In the genomic region with DNA sequence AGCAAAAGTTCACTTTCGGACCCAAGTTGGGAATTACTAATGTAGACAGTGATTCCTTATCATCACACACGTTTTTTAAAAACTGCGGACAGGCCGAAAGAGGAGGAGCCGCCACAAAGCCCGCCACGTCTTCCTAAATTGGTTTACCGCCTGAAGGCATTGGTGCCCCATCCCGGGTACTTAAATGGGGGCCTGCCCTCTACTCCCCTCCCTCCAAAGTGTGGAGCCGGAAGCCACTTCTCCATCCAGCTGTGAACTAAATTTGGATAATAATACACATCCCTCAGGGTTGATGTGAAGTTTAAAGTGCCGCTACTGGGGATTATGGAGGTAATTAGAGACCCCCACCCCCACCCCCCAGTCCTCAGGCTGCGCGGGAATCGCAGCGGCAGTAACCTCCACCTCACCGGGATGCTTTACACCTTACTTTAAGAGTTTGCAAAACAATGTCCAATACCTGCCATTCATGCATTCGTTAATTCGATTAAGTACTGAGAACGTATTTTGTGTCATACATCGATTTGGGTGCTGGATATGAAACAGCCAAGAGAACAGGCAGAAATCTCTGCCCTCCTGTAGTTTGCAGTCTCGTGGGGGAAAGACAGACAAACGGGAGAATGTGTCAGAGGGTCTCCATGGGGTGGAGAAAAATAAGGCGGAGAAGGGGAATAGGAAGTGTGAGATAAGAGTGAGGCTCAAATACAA, we compare ENCODE assay signal across 10 cellular contexts. TPM values are rescaled to one million over a fixed set of nuclear protein-coding genes. Genes with fewer than 3 reads are reported as not detected.
A peak's percentile ranks its signal among the peaks of the same experiment; 100 is the strongest.
DNase-seq lines count a peak whose midpoint lies in the region; ATAC-seq and TF ChIP-seq lines count a peak whose summit lies in the region.
"Had no signal": no experiment of that assay in that cellular context is flagged by ENCODE, and none has a peak within 500 bp of the region (broad histone marks: within the 10 kb centered on the region; RNA-seq: fewer than 3 reads in every experiment).

No MANE protein-coding gene starts in this region.

- peaks cover 2 to 4% of the 10 kb centered on the region in 2 experiments; a peak in 2 of 5 replicates for H3K9me3 Mint-ChIP-seq in H9

- H3K4me3 Mint-ChIP-seq in H9, result peak overlapping the region; percentile 75 to 87

- no peak overlapping the region for H2BK5ac ChIP-seq in H9 (ENCODE audit: insufficient read length, low read length)

- H3K4me3 ChIP-seq in SJSA1 (peak overlapping the region; percentile 88), fibroblast of pulmonary artery (replicated peaks; ENCODE audit: low read depth, low read length) (peak overlapping the region; percentile 82), skeletal muscle cell (ENCODE audit: low read depth, low read length) (peak overlapping the region; percentile 88)

- H3K23ac ChIP-seq in H9 (ENCODE audit: insufficient read length, low read depth, low read length), result no peak overlapping the region

- no peak overlapping the region for H4K5ac ChIP-seq in H9 (ENCODE audit: insufficient read length, low read depth, low read length)

- peaks cover 46 to 51% of the 10 kb centered on the region in 2 experiments for H3K4me1 Mint-ChIP-seq in H9

- H2BK120ac ChIP-seq in H9 (ENCODE audit: low read depth, low read length, poor library complexity, severe bottlenecking), result no peak overlapping the region

- no peak overlapping the region for H3K9ac ChIP-seq in H9 (ENCODE audit: extremely low read depth, insufficient read length, low read length)

- H3K4me1 ChIP-seq in H9 (ENCODE audit: insufficient read depth, low read length) (peaks cover 13% of the 10 kb centered on the region; the same call in 1 of the 2 replicates), SJSA1 (replicated peaks) (peaks cover 19% of the 10 kb centered on the region)

- H4K91ac ChIP-seq in H9 (ENCODE audit: insufficient read length, low read depth, low read length), result no peak overlapping the region

- peak overlapping the region; percentile 35 for H3K18ac ChIP-seq in H9 (ENCODE audit: insufficient read length, low read depth, low read length)

- H3T11ph ChIP-seq in H9 (ENCODE audit: low read length), result no peak overlapping the region

- peaks cover 0 to 2% (median under 1%) of the 10 kb centered on the region in 3 experiments; a peak in 3 of 7 replicates for H3K36me3 Mint-ChIP-seq in H9 (ENCODE audit: insufficient read depth in 1 of 3, low read depth in 3 of 3)

- no peak for TF ChIP-seq CTCF in H9 (conservative IDR thresholded peaks at IDR 0.05)
- no peak for TF ChIP-seq CTCF in fibroblast of pulmonary artery (IDR thresholded peaks at IDR 0.05; ENCODE audit: low read length, missing control alignments)

- H2BK15ac ChIP-seq in H9 (ENCODE audit: low read depth, low read length), result no peak overlapping the region

- no peak overlapping the region for H3K4ac ChIP-seq in H9 (ENCODE audit: low read depth, low read length)

- no peak overlapping the region for H3K14ac ChIP-seq in H9 (ENCODE audit: insufficient read depth, low read length)

- peaks cover 18% of the 10 kb centered on the region for H3K36me3 ChIP-seq in SJSA1

- H3K23me2 ChIP-seq in H9 (ENCODE audit: insufficient read length, low read depth, low read length, poor library complexity, severe bottlenecking), result peaks cover 16% of the 10 kb centered on the region

- peaks cover 2% of the 10 kb centered on the region for H4K20me1 ChIP-seq in H9 (ENCODE audit: control insufficient read depth, insufficient read depth, insufficient read length)

- peaks cover 7% of the 10 kb centered on the region; the same call in 1 of the 2 replicates for H3K79me2 ChIP-seq in H9 (ENCODE audit: insufficient read depth, low read length)

- peaks cover 25% of the 10 kb centered on the region; the same call in 1 of the 2 replicates for H3K27me3 ChIP-seq in H9 (ENCODE audit: insufficient read depth, low read length)
- H3K27me3 ChIP-seq in SJSA1 (replicated peaks), result no peaks in the 10 kb centered on the region

- no CpG with 5 or more reads among the region's 23 CpGs for WGBS in H9 (ENCODE audit: extremely low coverage, insufficient read length, low lambda C conversion rate)

- no peak overlapping the region for H2BK12ac ChIP-seq in H9 (ENCODE audit: insufficient read length, low read depth, low read length)

- intact Hi-C loops in left colon (cut with DNase I, micrococcal nuclease), result no loop called here

- no peak overlapping the region for H2AFZ ChIP-seq in H9 (ENCODE audit: low read length)

- H3K27ac ChIP-seq in H9 (ENCODE audit: insufficient read length, low read depth, low read length), result no peak overlapping the region
- H3K27ac ChIP-seq in SJSA1, result no peak overlapping the region

- H3K9me3 ChIP-seq in H9 (ENCODE audit: control insufficient read depth, low read depth, low read length) (no peaks in the 10 kb centered on the region), SJSA1 (replicated peaks) (0 out of 2 replicates have a peak, but pooled peaks cover under 1% of the 10 kb centered on the region)

- no peak overlapping the region for H2AK5ac ChIP-seq in H9 (ENCODE audit: insufficient read length, low read length)

- peaks cover 5% of the 10 kb centered on the region for H3K79me1 ChIP-seq in H9 (ENCODE audit: insufficient read depth, low read depth, low read length, poor library complexity, severe bottlenecking)

- H4K8ac ChIP-seq in H9 (replicated peaks; ENCODE audit: insufficient read length, low read depth, low read length), result no peak overlapping the region

- peak overlapping the region; percentile 21 to 92 (median 60); a peak in 5 of 7 replicates for H3K27ac Mint-ChIP-seq in H9

- DNase-seq in H9 (peak; percentile 84), SJSA1 (ENCODE audit: low read depth in 1 of 2, low spot score in 2 of 2) (no peak), fibroblast of pulmonary artery (ENCODE audit: low read depth) (no peak), skeletal muscle cell (ENCODE audit: low read depth) (no peak), DMS153 treated with DMSO at 0.1 percent for 48 hours (lab: John Stamatoyannopoulos, UW; ENCODE audit: unreplicated experiment) (no peak), left colon (no peak), NCI-H2196 (lab: John Stamatoyannopoulos, UW; ENCODE audit: unreplicated experiment) (no peak)

- peaks cover 79% of the 10 kb centered on the region for H3K27me3 Mint-ChIP-seq in H9 (ENCODE audit: low read depth)

- H2BK20ac ChIP-seq in H9 (ENCODE audit: low read depth, low read length, poor library complexity, severe bottlenecking), result no peak overlapping the region

- ATAC-seq in HG02970 (IDR thresholded peaks at IDR 0.05; ENCODE audit: low FRiP score, unreplicated experiment), result no peak
- ATAC-seq in left colon, result no peak

- peak overlapping the region; percentile 82 for H3K4me2 ChIP-seq in H9 (ENCODE audit: insufficient read depth, insufficient read length, low read length)

- no peak overlapping the region for H3K56ac ChIP-seq in H9 (ENCODE audit: insufficient read length, low read depth, low read length)

RNA-seq across cellular contexts. Expression of a gene that starts 1.0 kb away (rescaled TPM):
- total RNA-seq in H9 (2021) (101 and 111 TPM in 2 replicates), left colon (100 to 1,000 TPM; 212 to 216 TPM)
- 337 and 463 TPM in 2 replicates for total RNA-seq in SJSA1 (2014; rRNA removed; shearing (Covaris generic))

RNA-seq across cellular contexts. Expression of a gene that starts 47.2 kb away (rescaled TPM):
- total RNA-seq in H9 (2021), result not detected in 2 replicates
- not detected in 2 replicates for total RNA-seq in SJSA1 (2014; rRNA removed; shearing (Covaris generic))
- total RNA-seq in left colon, result under 1 TPM in 1 of 2 donors, not detected in 1; 0.08 TPM
- total RNA-seq: NCI-H460, renal cortical epithelial cell had no signal

RNA-seq across cellular contexts. Expression of a gene that starts 52.2 kb away (rescaled TPM):
- total RNA-seq in H9 (2021) (not detected in 2 replicates), left colon (under 1 TPM; 0.09 to 0.31 TPM)
- total RNA-seq in SJSA1 (2014; rRNA removed; shearing (Covaris generic)), result not detected in 2 replicates
- total RNA-seq: NCI-H460, renal cortical epithelial cell had no signal
